8 cellular contexts compared by ENCODE assay signal in the genomic region with DNA sequence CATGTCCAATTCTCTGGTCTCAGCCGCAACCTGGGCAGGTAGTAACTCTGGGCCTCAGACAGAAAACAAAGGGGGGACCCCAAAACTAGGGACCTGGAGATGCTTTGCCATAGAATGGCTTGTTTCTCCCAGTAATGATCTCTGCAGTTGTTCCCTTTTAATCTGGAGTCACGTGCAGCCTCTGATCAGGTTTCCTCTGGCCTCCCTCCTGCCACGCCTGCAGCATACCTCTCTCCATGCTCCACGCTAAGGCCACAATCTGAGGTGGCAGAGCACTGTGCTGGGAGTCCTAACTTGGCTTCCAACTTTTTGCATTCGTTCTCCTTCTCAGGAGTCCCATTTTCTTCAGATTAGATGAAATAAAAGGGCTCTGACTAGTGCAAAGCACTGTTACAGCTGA. TPM values are rescaled to one million over a fixed set of nuclear protein-coding genes. Genes with fewer than 3 reads are reported as not detected.
DNase-seq lines count a peak whose midpoint lies in the region; ATAC-seq and TF ChIP-seq lines count a peak whose summit lies in the region.

No MANE protein-coding gene starts in this region.

- CTCF ChIA-PET in CD8-positive, alpha-beta T cell (lab: Charles Lee), result interaction anchor here (1.4 kb wide), 1 partner anchor 37 kb away, joined by 3 read pairs; no protein-coding TSS in a partner anchor

- 14 to 22% methylated on average over 4 to 5 of the region's 5 CpGs for WGBS in body of pancreas, 2 donors

- peak overlapping the region; percentile 92 for H3K27ac Mint-ChIP-seq in CD8-positive, alpha-beta T cell

- H3K4me3 ChIP-seq in CD8-positive, alpha-beta T cell (ENCODE audit: low read depth, low read length), result peak overlapping the region; percentile 64
- H3K4me3 ChIP-seq in MG63, result peak overlapping the region; percentile 78
- H3K4me3 ChIP-seq in body of pancreas, result peak overlapping the region; percentile 40 to 85
- peak overlapping the region; percentile 72 to 95 for H3K4me3 ChIP-seq in left lung
- H3K4me3 ChIP-seq in tibial artery, result peak overlapping the region; percentile 65 to 74

- H3K36me3 ChIP-seq in CD8-positive, alpha-beta T cell (ENCODE audit: insufficient read depth, low read length), result peaks cover 25% of the 10 kb centered on the region
- H3K36me3 ChIP-seq in MG63 (peaks cover 64% of the 10 kb centered on the region), body of pancreas (replicated peaks in 1 of 2; ENCODE audit: insufficient read depth in 1 of 2, low read depth in 2 of 2) (peaks cover 15 to 17% of the 10 kb centered on the region in 2 donors), left lung (peaks cover 7 to 46% of the 10 kb centered on the region in 2 donors), tibial artery (peaks cover 27 to 31% (median 29%) of the 10 kb centered on the region in 3 donors)

- no peak for TF ChIP-seq POLR2A in body of pancreas (IDR thresholded peaks at IDR 0.05)

- no peak for TF ChIP-seq CTCF in CD8-positive, alpha-beta T cell (IDR thresholded peaks at IDR 0.05)
- TF ChIP-seq CTCF in body of pancreas (IDR thresholded peaks at IDR 0.05) (no peak), left lung (IDR thresholded peaks at IDR 0.05) (no peak), tibial artery (IDR thresholded peaks at IDR 0.05) (no peak)

- intact Hi-C loops in CD8-positive, alpha-beta T cell (cut with DNase I, micrococcal nuclease), result loop anchor here (5.0 to 10.0 kb wide), 8 partner anchors 310 to 1980 kb away; a partner anchor contains a TSS
- intact Hi-C loops in body of pancreas (cut with DNase I), result no loop called here
- intact Hi-C loops in left lung (cut with DNase I), result no loop called here
- intact Hi-C loops in tibial artery (cut with DNase I; ENCODE audit: low total_unique reads), result no loop called here
- intact Hi-C loops in posterior vena cava (cut with DNase I), result no loop called here

- H3K9me3 Mint-ChIP-seq in CD8-positive, alpha-beta T cell, result no peaks in the 10 kb centered on the region

- H3K4me1 ChIP-seq in CD8-positive, alpha-beta T cell (ENCODE audit: insufficient read depth, low read length), result peaks cover 42% of the 10 kb centered on the region
- H3K4me1 ChIP-seq in body of pancreas (peaks cover 54% of the 10 kb centered on the region), left lung (peaks cover 23 to 37% of the 10 kb centered on the region in 2 donors), tibial artery (peaks cover 0 to 30% (median 25%) of the 10 kb centered on the region in 4 donors)

- ATAC-seq in CD8-positive, alpha-beta T cell, result no peak
- ATAC-seq in body of pancreas (peak; percentile 24), left lung (peak; percentile 43), GM21515 (IDR thresholded peaks at IDR 0.05; ENCODE audit: unreplicated experiment) (no peak)

- no peak for DNase-seq in CD8-positive, alpha-beta T cell
- DNase-seq in MG63 (peak; percentile 25), body of pancreas (peak; percentile 38 to 60 (median 52)), left lung (no peak), tibial artery (no peak), posterior vena cava (ENCODE audit: low spot score) (no peak), cerebellum (ENCODE audit: low spot score) (no peak)

- H3K4me3 Mint-ChIP-seq in CD8-positive, alpha-beta T cell, result peak overlapping the region; percentile 93

- no peaks in the 10 kb centered on the region for H3K9me3 ChIP-seq in CD8-positive, alpha-beta T cell (ENCODE audit: low read length)
- H3K9me3 ChIP-seq in MG63 (no peaks in the 10 kb centered on the region), body of pancreas (no peaks in the 10 kb centered on the region), left lung (no peaks in the 10 kb centered on the region), tibial artery (no peaks in the 10 kb centered on the region)

- POLR2A ChIA-PET in CD8-positive, alpha-beta T cell (lab: Charles Lee), result interaction anchor here (1.0 to 1.9 kb wide), 3 partner anchors 9 to 16 kb away, joined by 4 to 7 read pairs (median 5); no protein-coding TSS in a partner anchor

- H3K4me1 Mint-ChIP-seq in CD8-positive, alpha-beta T cell (ENCODE audit: low read depth), result peaks cover 45% of the 10 kb centered on the region

- H3K27me3 Mint-ChIP-seq in CD8-positive, alpha-beta T cell (ENCODE audit: low read depth), result no peaks in the 10 kb centered on the region

- H3K27me3 ChIP-seq in CD8-positive, alpha-beta T cell (ENCODE audit: insufficient read depth, low read length), result no peaks in the 10 kb centered on the region
- H3K27me3 ChIP-seq in MG63, result no peaks in the 10 kb centered on the region
- no peaks in the 10 kb centered on the region for H3K27me3 ChIP-seq in body of pancreas
- H3K27me3 ChIP-seq in left lung, result no peaks in the 10 kb centered on the region
- no peaks in the 10 kb centered on the region for H3K27me3 ChIP-seq in tibial artery

- H3K36me3 Mint-ChIP-seq in CD8-positive, alpha-beta T cell, result peaks cover 54% of the 10 kb centered on the region

- H3K27ac ChIP-seq in CD8-positive, alpha-beta T cell (ENCODE audit: low read depth, low read length), result peak overlapping the region; percentile 68
- H3K27ac ChIP-seq in body of pancreas, result peak overlapping the region in 3 of 4 donors; percentile 77 to 93 (median 87)
- H3K27ac ChIP-seq in left lung, result no peak overlapping the region
- peak overlapping the region; percentile 80 to 83 for H3K27ac ChIP-seq in tibial artery

RNA-seq across cellular contexts. Expression of a gene that starts 1.9 kb away (rescaled TPM):
- 100 to 1,000 TPM; 418 to 455 TPM for total RNA-seq in CD8-positive, alpha-beta T cell
- 153 TPM in 2 replicates for total RNA-seq in MG63 (2014; rRNA removed; shearing (Covaris generic); ENCODE audit: low replicate concordance)
- total RNA-seq in body of pancreas, result 100 to 1,000 TPM; 419 to 540 TPM
- 100 to 1,000 TPM; 226 to 232 TPM for total RNA-seq in left lung
- 100 to 1,000 TPM; 156 to 198 TPM for total RNA-seq in posterior vena cava
- 79.6 TPM for total RNA-seq in cerebellum

Comparison
In these comparisons a context has a peak if more than half of its experiments do, and no peak if none do; other contexts are left out.
1. ATAC-seq: peak in body of pancreas (single experiment) and left lung (single experiment); none in CD8-positive, alpha-beta T cell (single experiment) and GM21515 (single experiment).
2. DNase-seq: peak in MG63 (single experiment) and body of pancreas (4 of 4); none in CD8-positive, alpha-beta T cell (0 of 7), left lung (0 of 2), tibial artery (0 of 2), posterior vena cava (single experiment) and cerebellum (single experiment).
3. H3K27ac ChIP-seq: peak in CD8-positive, alpha-beta T cell (single experiment), body of pancreas (3 of 4) and tibial artery (2 of 2); none in left lung (0 of 2).
4. intact Hi-C loops: an anchor here in CD8-positive, alpha-beta T cell (5.0 to 10.0 kb wide); none called in body of pancreas, left lung, tibial artery and posterior vena cava.
5. Peak in every context shown above with its lines, with median percentiles within 50 percentile points of each other: H3K4me3 ChIP-seq.